21 cellular contexts compared by ENCODE assay signal in genomic region chr5:37029436-37029835, GRCh38.
"Had no signal": no experiment of that assay in that cellular context is flagged by ENCODE, and none has a peak within 500 bp of the region (broad histone marks: within the 10 kb centered on the region; RNA-seq: fewer than 3 reads in every experiment).

No MANE protein-coding gene starts in this region.

- DNase-seq: activated CD4-positive, alpha-beta T cell treated with anti-CD3 and anti-CD28 coated beads for 4 hours; activated CD8-positive, alpha-beta memory T cell treated with anti-CD3 and anti-CD28 coated beads, Interleukin-2, amount 50 U/mL, for 48 hours; activated CD8-positive, alpha-beta T cell treated with anti-CD3 and anti-CD28 coated beads for 36 hours; activated naive CD4-positive, alpha-beta T cell; activated T-cell treated with anti-CD3 and anti-CD28 coated beads, Interleukin-2, amount 50 U/mL, for 1 hour; amniotic stem cell; body of pancreas; MV-4-11; NCI-H1092 treated with DMSO at 0.1 percent for 48 hours; NCI-H1417 treated with DMSO at 0.1 percent for 48 hours; NCI-H1694; NCI-H2029; NCI-H2107; NCI-H2171 treated with DMSO at 0.1 percent for 48 hours; NCI-H345; NCI-H510A treated with DMSO at 0.1 percent for 48 hours; NCI-H69; SHP77 treated with DMSO at 0.1 percent for 48 hours had no signal

- H3K4me3 ChIP-seq: ascending aorta, body of pancreas had no signal

- ATAC-seq: activated CD4-positive, CD25-positive, alpha-beta regulatory T cell treated with anti-CD3 and anti-CD28 coated beads, Interleukin-2, amount 50 U/mL, for 24 hours; activated CD8-positive, alpha-beta T cell treated with anti-CD3 and anti-CD28 coated beads for 36 hours; body of pancreas had no signal

- H3K27ac ChIP-seq: ascending aorta, body of pancreas, KMS-11 had no signal
